8 cellular contexts compared by ENCODE assay signal in genomic region chr18:59881728-59882685, GRCh38. TPM values are rescaled to one million over a fixed set of nuclear protein-coding genes. Genes with fewer than 3 reads are reported as not detected.
DNase-seq lines count a peak whose midpoint lies in the region; ATAC-seq and TF ChIP-seq lines count a peak whose summit lies in the region.

No MANE protein-coding gene starts in this region.

- peak overlapping the region; percentile 66 for H3K4me2 ChIP-seq in osteoblast (ENCODE audit: insufficient read depth, low read length)

- no peak for TF ChIP-seq CTCF in osteoblast (IDR thresholded peaks at IDR 0.05; ENCODE audit: extremely low read depth, low read depth, low read length)

- H4K20me1 ChIP-seq in osteoblast (ENCODE audit: insufficient read depth, low read length) = no peaks in the 10 kb centered on the region

- H3K27ac ChIP-seq in osteoblast (ENCODE audit: low read depth, low read length) = peak overlapping the region; percentile 69

- H3K27me3 ChIP-seq in endocrine pancreas (ENCODE audit: control insufficient read depth, insufficient read depth, low read length) (no peaks in the 10 kb centered on the region), osteoblast (ENCODE audit: insufficient read depth, low read length) (no peaks in the 10 kb centered on the region)

- peak overlapping the region; percentile 62 for H3K4me3 ChIP-seq in endocrine pancreas (ENCODE audit: control insufficient read depth, insufficient read depth, low read length)
- no peak overlapping the region for H3K4me3 ChIP-seq in osteoblast (ENCODE audit: insufficient read depth, low read length)

- H3K79me2 ChIP-seq in osteoblast (ENCODE audit: insufficient read depth, low read length) = no peaks in the 10 kb centered on the region

- DNase-seq in GM03348 (ENCODE audit: low spot score) (peak; percentile 37), RPMI7951 (ENCODE audit: low read depth) (peak; percentile 83), osteoblast (ENCODE audit: insufficient read length, low spot score, missing footprints) (peak; percentile 73), epidermal melanocyte (ENCODE audit: insufficient read length, low spot score) (no peak)

- ATAC-seq in HG02885 (IDR thresholded peaks at IDR 0.05; ENCODE audit: poor library complexity, unreplicated experiment) (peak; percentile 45), GM21576 (IDR thresholded peaks at IDR 0.05; ENCODE audit: unreplicated experiment) (no peak), GM18519 (IDR thresholded peaks at IDR 0.05; ENCODE audit: low FRiP score, unreplicated experiment) (no peak)

- H3K9me3 ChIP-seq in endocrine pancreas (ENCODE audit: control insufficient read depth, low read length) = no peaks in the 10 kb centered on the region
- no peaks in the 10 kb centered on the region for H3K9me3 ChIP-seq in osteoblast (ENCODE audit: low read depth, low read length)

- peak overlapping the region; percentile 70 for H2AFZ ChIP-seq in osteoblast (ENCODE audit: low read length)

- H3K36me3 ChIP-seq in endocrine pancreas (ENCODE audit: control insufficient read depth, insufficient read depth, low read length) (no peaks in the 10 kb centered on the region), osteoblast (ENCODE audit: insufficient read depth, low read length) (no peaks in the 10 kb centered on the region)

- H3K4me1 ChIP-seq in endocrine pancreas (ENCODE audit: control insufficient read depth, insufficient read depth, low read length) = peaks cover 7% of the 10 kb centered on the region
- H3K4me1 ChIP-seq in osteoblast (ENCODE audit: insufficient read depth, low read length) = peaks cover 27% of the 10 kb centered on the region

- H3K9ac ChIP-seq in endocrine pancreas (ENCODE audit: control insufficient read depth, insufficient read depth, low read length) = no peak overlapping the region

RNA-seq across cellular contexts. Expression of gene PMAIP1, which starts 17.8 kb away (rescaled TPM):
- total RNA-seq in RPMI7951 (2014; rRNA removed; shearing (Covaris generic)) = 43.7 and 50.3 TPM in 2 replicates
- 3.5 and 4.0 TPM in 2 replicates for total RNA-seq in osteoblast
